In genomic region chr9:6667633-6668280, GRCh38 we compare ENCODE assay signal across 8 cellular contexts. TPM values are rescaled to one million over a fixed set of nuclear protein-coding genes. Genes with fewer than 3 reads are reported as not detected.
DNase-seq lines count a peak whose midpoint lies in the region; ATAC-seq, FAIRE-seq and TF ChIP-seq lines count a peak whose summit lies in the region.

No MANE protein-coding gene starts in this region.

- DNase-seq in NCI-H524 (lab: John Stamatoyannopoulos, UW) (peak; percentile 3 to 49), NCI-H524 treated with DMSO at 0.1 percent for 48 hours (lab: John Stamatoyannopoulos, UW) (no peak), NCI-H146 treated with DMSO at 0.1 percent for 48 hours (lab: John Stamatoyannopoulos, UW; ENCODE audit: unreplicated experiment) (peak; percentile 37), bronchial epithelial cell (ENCODE audit: low read depth) (peak; percentile 47), mesendoderm (peak; percentile 46), ovary (no peak)
- no peak for DNase-seq in activated CD4-positive, alpha-beta T cell treated with anti-CD3 and anti-CD28 coated beads, Interleukin-2, amount 50 U/mL, for 48 hours

- peak; percentile 53 for TF ChIP-seq CTCF in bronchial epithelial cell (IDR thresholded peaks at IDR 0.05; ENCODE audit: insufficient read depth, low read length, severe bottlenecking)
- no peak for TF ChIP-seq CTCF in ovary (IDR thresholded peaks at IDR 0.05)

- H3K27ac ChIP-seq in mesendoderm (ENCODE audit: low read depth, low read length) (no peak overlapping the region), ovary (no peak overlapping the region)

- no peak overlapping the region for H4K8ac ChIP-seq in mesendoderm (ENCODE audit: low read depth, low read length)

- no peak overlapping the region for H3K4me2 ChIP-seq in mesendoderm (ENCODE audit: low read length)

- no peak overlapping the region for H3K56ac ChIP-seq in mesendoderm (ENCODE audit: low read length)

- no peaks in the 10 kb centered on the region for H3K79me2 ChIP-seq in mesendoderm (ENCODE audit: control insufficient read depth, insufficient read depth, low read length)

- H3K23ac ChIP-seq in mesendoderm (ENCODE audit: low read length): no peak overlapping the region

- no peak for ATAC-seq in HG03354 (IDR thresholded peaks at IDR 0.05; ENCODE audit: poor library complexity, severe bottlenecking, unreplicated experiment)

- H3K9ac ChIP-seq in mesendoderm (ENCODE audit: low read length): no peak overlapping the region

- no peak for TF ChIP-seq POLR2A in ovary (IDR thresholded peaks at IDR 0.05)

- no peak overlapping the region for H2BK15ac ChIP-seq in mesendoderm (replicated peaks; ENCODE audit: low read depth)

- intact Hi-C loops in ovary (cut with DNase I): loop anchor here in 1 of 4 donors (10.0 kb wide), 1 partner anchor 273 kb away; no protein-coding TSS in a partner anchor

- H2BK120ac ChIP-seq in mesendoderm (ENCODE audit: low read depth, low read length): no peak overlapping the region

- no peak overlapping the region for H2BK5ac ChIP-seq in mesendoderm (ENCODE audit: low read length)

- H3K4me3 ChIP-seq in bronchial epithelial cell (ENCODE audit: low read depth, low read length): no peak overlapping the region
- no peak overlapping the region for H3K4me3 ChIP-seq in mesendoderm (ENCODE audit: low read length)
- H3K4me3 ChIP-seq in ovary: no peak overlapping the region

- H3K36me3 ChIP-seq in bronchial epithelial cell (ENCODE audit: control insufficient read depth, insufficient read depth, low read length) (no peaks in the 10 kb centered on the region), mesendoderm (ENCODE audit: control insufficient read depth, insufficient read depth, low read length) (no peaks in the 10 kb centered on the region), ovary (no peaks in the 10 kb centered on the region)

- no peaks in the 10 kb centered on the region for H3K4me1 ChIP-seq in mesendoderm (ENCODE audit: control insufficient read depth, low read depth, low read length)
- no peaks in the 10 kb centered on the region for H3K4me1 ChIP-seq in ovary (ENCODE audit: insufficient read depth)

- no peaks in the 10 kb centered on the region for H3K9me3 ChIP-seq in ovary

- TF ChIP-seq EP300 in ovary (IDR thresholded peaks at IDR 0.05): no peak

- no peak overlapping the region for H4K5ac ChIP-seq in mesendoderm (ENCODE audit: low read length)

- no peaks in the 10 kb centered on the region for H3K79me1 ChIP-seq in mesendoderm (ENCODE audit: low read length)

- H3K18ac ChIP-seq in mesendoderm (ENCODE audit: low read length): no peak overlapping the region

- H3K27me3 ChIP-seq in bronchial epithelial cell (ENCODE audit: control insufficient read depth, insufficient read depth, low read length) (no peaks in the 10 kb centered on the region), mesendoderm (ENCODE audit: insufficient read depth, low read length, poor library complexity) (no peaks in the 10 kb centered on the region), ovary (no peaks in the 10 kb centered on the region)

- H2AK5ac ChIP-seq in mesendoderm (ENCODE audit: low read length): no peak overlapping the region

- no peak overlapping the region for H3K4ac ChIP-seq in mesendoderm (ENCODE audit: low read depth, low read length)

- WGBS in mesendoderm (ENCODE audit: extremely low coverage, insufficient coverage, low lambda C conversion rate): no CpG with 5 or more reads among the region's 5 CpGs
- WGBS in ovary, 3 donors: 39 to 47% (median 45%) methylated on average over 5 of the region's 5 CpGs

- FAIRE-seq in bronchial epithelial cell (lab: Jason Lieb, UNC): no peak

RNA-seq across cellular contexts. Expression of gene GLDC, which starts 22.2 kb away (rescaled TPM):
- total RNA-seq in bronchial epithelial cell (not detected in 2 replicates), ovary (1 to 10 TPM in 2 of 7 donors, under 1 TPM in 3, not detected in 2; 0.52 to 4.3 (median 0.79) TPM)
- polyA plus RNA-seq in mesendoderm (2013, experiment 1 of 2): 39.5 TPM
- 39.3 TPM for polyA plus RNA-seq in mesendoderm (2013, experiment 2 of 2)
- under 1 TPM; 0.07 to 0.53 TPM for polyA plus RNA-seq in ovary

Comparison
In these comparisons a context has a peak if more than half of its experiments do, and no peak if none do; other contexts are left out.
1. DNase-seq: peak in NCI-H524 (2 of 2), NCI-H146 treated with DMSO at 0.1 percent for 48 hours (single experiment), bronchial epithelial cell (single experiment) and mesendoderm (single experiment); none in NCI-H524 treated with DMSO at 0.1 percent for 48 hours (single experiment), activated CD4-positive, alpha-beta T cell treated with anti-CD3 and anti-CD28 coated beads, Interleukin-2, amount 50 U/mL, for 48 hours (0 of 2) and ovary (0 of 5).